27 cellular contexts compared by ENCODE assay signal in the genomic region with DNA sequence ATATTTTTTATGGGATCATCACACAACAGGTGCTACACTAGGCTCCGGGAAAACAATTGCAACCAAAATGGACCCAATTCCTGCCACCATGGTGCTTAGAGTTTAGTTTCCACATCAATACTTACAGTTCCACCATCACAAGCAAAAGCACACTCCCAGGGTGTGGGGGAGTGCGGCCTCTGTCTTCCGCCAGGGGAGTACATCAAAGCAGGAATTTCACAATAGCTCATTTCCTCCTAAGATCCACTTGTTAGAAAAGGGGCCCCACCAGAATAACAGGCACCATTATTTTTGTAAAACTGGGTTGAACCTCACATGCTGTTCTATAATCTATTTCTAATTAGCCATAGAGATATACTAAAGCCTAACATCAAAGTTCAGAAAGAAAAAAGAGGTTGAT.
"Had no signal": no experiment of that assay in that cellular context is flagged by ENCODE, and none has a peak within 500 bp of the region (broad histone marks: within the 10 kb centered on the region; RNA-seq: fewer than 3 reads in every experiment).

No MANE protein-coding gene starts in this region.

- H3K36me3 Mint-ChIP-seq: activated naive CD4-positive, alpha-beta T cell treated with anti-CD3 and anti-CD28 coated beads, Interleukin-2, amount 50 U/mL, for 24 hours; immature natural killer cell; mesothelial cell of epicardium; naive thymus-derived CD8-positive, alpha-beta T cell; stimulated activated memory B cell treated with anti-CD40 and anti-IgM and Interleukin-4, amounts not matched to agents 10 μg/mL and 1 μg/mL and 100 μg/mL, for 72 hours had no signal

- H3K9ac ChIP-seq: neural progenitor cell had no signal

- H3K36me3 ChIP-seq: cardiac muscle cell, left ventricle myocardium inferior, neural progenitor cell, sigmoid colon, WERI-Rb-1 had no signal

- H3K27ac ChIP-seq: body of pancreas, cardiac muscle cell, hepatocyte, left ventricle myocardium inferior, neural progenitor cell, sigmoid colon, testis, WERI-Rb-1 had no signal

- H3K4me3 Mint-ChIP-seq: activated CD8-positive, alpha-beta T cell treated with anti-CD3 and anti-CD28 coated beads, Interleukin-2, amount 10 ng/mL, durations not matched to agents 7 days and 5 days; activated naive CD4-positive, alpha-beta T cell treated with anti-CD3 and anti-CD28 coated beads, Interleukin-2, amount 50 U/mL, for 24 hours; dendritic cell treated with granulocyte-macrophage colony-stimulating factor and Interleukin-4, amounts not matched to agents 40 ng/mL and 50 ng/mL, for 4 days; immature natural killer cell; mesothelial cell of epicardium; naive thymus-derived CD8-positive, alpha-beta T cell; neural progenitor cell; stimulated activated memory B cell treated with anti-CD40 and anti-IgM and Interleukin-4, amounts not matched to agents 10 μg/mL and 1 μg/mL and 100 μg/mL, for 72 hours had no signal

- H3K27me3 Mint-ChIP-seq: dendritic cell treated with granulocyte-macrophage colony-stimulating factor and Interleukin-4, amounts not matched to agents 40 ng/mL and 50 ng/mL, for 4 days had no signal

- H3K27ac Mint-ChIP-seq: activated CD8-positive, alpha-beta T cell treated with anti-CD3 and anti-CD28 coated beads, Interleukin-2, amount 10 ng/mL, durations not matched to agents 7 days and 5 days; activated naive CD4-positive, alpha-beta T cell treated with anti-CD3 and anti-CD28 coated beads, Interleukin-2, amount 50 U/mL, for 24 hours; dendritic cell treated with granulocyte-macrophage colony-stimulating factor and Interleukin-4, amounts not matched to agents 40 ng/mL and 50 ng/mL, for 4 days; immature natural killer cell; mesothelial cell of epicardium; naive thymus-derived CD8-positive, alpha-beta T cell; neural progenitor cell; stimulated activated memory B cell treated with anti-CD40 and anti-IgM and Interleukin-4, amounts not matched to agents 10 μg/mL and 1 μg/mL and 100 μg/mL, for 72 hours had no signal

- H2AFZ ChIP-seq: hepatocyte, neural progenitor cell had no signal

- H3K4me1 ChIP-seq: body of pancreas, left ventricle myocardium inferior, neural progenitor cell, sigmoid colon, testis had no signal

- H3K4me1 Mint-ChIP-seq: activated naive CD4-positive, alpha-beta T cell treated with anti-CD3 and anti-CD28 coated beads, Interleukin-2, amount 50 U/mL, for 24 hours; immature natural killer cell; naive thymus-derived CD8-positive, alpha-beta T cell had no signal

- H3K79me2 ChIP-seq: hepatocyte had no signal

- H3K9me3 Mint-ChIP-seq: activated naive CD4-positive, alpha-beta T cell treated with anti-CD3 and anti-CD28 coated beads, Interleukin-2, amount 50 U/mL, for 24 hours; dendritic cell treated with granulocyte-macrophage colony-stimulating factor and Interleukin-4, amounts not matched to agents 40 ng/mL and 50 ng/mL, for 4 days; immature natural killer cell; naive thymus-derived CD8-positive, alpha-beta T cell; stimulated activated memory B cell treated with anti-CD40 and anti-IgM and Interleukin-4, amounts not matched to agents 10 μg/mL and 1 μg/mL and 100 μg/mL, for 72 hours had no signal

- DNase-seq: activated CD4-positive, alpha-beta T cell treated with anti-CD3 and anti-CD28 coated beads, Interleukin-2, amount 50 U/mL, for 1 hour; activated CD4-positive, CD25-positive, alpha-beta regulatory T cell treated with anti-CD3 and anti-CD28 coated beads, Interleukin-2, amount 50 U/mL, for 72 hours; activated CD8-positive, alpha-beta T cell treated with anti-CD3 and anti-CD28 coated beads, Interleukin-2, amount 10 ng/mL, durations not matched to agents 7 days and 5 days; activated gamma-delta T cell treated with Interleukin-2 at 50 U/mL for 16 hours; anterior cingulate cortex; body of pancreas; effector CD4-positive, alpha-beta T cell; erythroblast; foreskin melanocyte; glutamatergic neuron; immature natural killer cell; kidney glomerular epithelial cell; left ventricle myocardium inferior; naive thymus-derived CD8-positive, alpha-beta T cell; sigmoid colon; stimulated activated CD4-positive, alpha-beta T cell treated with anti-CD3 and anti-CD28 coated beads, Interleukin-15, amount 100 ng/mL, for 24 hours; testis; trophoblast cell; WERI-Rb-1 had no signal

- H3K27me3 ChIP-seq: body of pancreas, cardiac muscle cell, hepatocyte, neural progenitor cell, sigmoid colon, testis had no signal

- H3K4me2 ChIP-seq: hepatocyte, neural progenitor cell, smooth muscle cell had no signal

- H3K4me3 ChIP-seq: body of pancreas, cardiac muscle cell, hepatocyte, left ventricle myocardium inferior, neural progenitor cell, sigmoid colon, smooth muscle cell, testis had no signal

- H3K9me3 ChIP-seq: body of pancreas, left ventricle myocardium inferior, sigmoid colon, testis had no signal

- ATAC-seq: activated CD8-positive, alpha-beta T cell treated with anti-CD3 and anti-CD28 coated beads, Interleukin-2, amount 10 ng/mL, durations not matched to agents 7 days and 5 days; body of pancreas; naive thymus-derived CD8-positive, alpha-beta T cell; stimulated activated memory B cell treated with anti-CD40 and anti-IgM and Interleukin-4, amounts not matched to agents 10 μg/mL and 1 μg/mL and 100 μg/mL, for 72 hours had no signal
